In genomic region chr4:81963005-81963404, GRCh38 we compare ENCODE assay signal across 14 cellular contexts.
"Had no signal": no experiment of that assay in that cellular context is flagged by ENCODE, and none has a peak within 500 bp of the region (broad histone marks: within the 10 kb centered on the region; RNA-seq: fewer than 3 reads in every experiment).

No MANE protein-coding gene starts in this region.

- H3K4me3 ChIP-seq: colonic mucosa, ovary, right atrium auricular region, sigmoid colon, skin epidermis had no signal

- H3K36me3 ChIP-seq: colonic mucosa, ovary, right atrium auricular region, sigmoid colon had no signal

- ATAC-seq: naive thymus-derived CD4-positive, alpha-beta T cell had no signal

- H3K36me3 Mint-ChIP-seq: naive thymus-derived CD4-positive, alpha-beta T cell had no signal

- H3K27ac ChIP-seq: colonic mucosa, ovary, right atrium auricular region, sigmoid colon, skin epidermis had no signal

- H3K27ac Mint-ChIP-seq: naive thymus-derived CD4-positive, alpha-beta T cell had no signal

- H3K4me3 Mint-ChIP-seq: naive thymus-derived CD4-positive, alpha-beta T cell had no signal

- DNase-seq: colonic mucosa; dermis blood vessel endothelial cell; erythroblast; head of caudate nucleus; hippocampal formation; kidney glomerular epithelial cell; naive thymus-derived CD4-positive, alpha-beta T cell; nucleus accumbens; ovary; sigmoid colon; stimulated activated naive CD4-positive, alpha-beta T cell treated with Interleukin-2 at 50 U/mL for 16 hours; trophoblast cell had no signal

- H3K27me3 ChIP-seq: colonic mucosa, ovary, right atrium auricular region, sigmoid colon had no signal

- H3K9me3 ChIP-seq: colonic mucosa, ovary, right atrium auricular region, sigmoid colon had no signal

- H3K4me1 ChIP-seq: colonic mucosa, right atrium auricular region, sigmoid colon had no signal
